Comparison of ENCODE assay signal across 1 cellular context in genomic region chr19:45368737-45369340, GRCh38.
TF ChIP-seq lines count a peak whose summit lies in the region.

No MANE protein-coding gene starts in this region.

TF ChIP-seq in endothelial cell of umbilical vein, 7 proteins besides CTCF, POLR2A, EP300 and RAD21:
- TF ChIP-seq MAX (IDR thresholded peaks at IDR 0.05; ENCODE audit: insufficient read depth, insufficient read length) (no peak), FOS (IDR thresholded peaks at IDR 0.05; ENCODE audit: borderline replicate concordance, insufficient read depth, low read length) (no peak), EZH2 (IDR thresholded peaks at IDR 0.05; ENCODE audit: borderline replicate concordance, low read depth, low read length, severe bottlenecking) (no peak), JUN (IDR thresholded peaks at IDR 0.05; ENCODE audit: borderline replicate concordance, insufficient read depth, insufficient read length, low read depth) (no peak), MYC (IDR thresholded peaks at IDR 0.05; ENCODE audit: low read depth, low read length) (no peak), GATA2 (IDR thresholded peaks at IDR 0.05; ENCODE audit: insufficient read depth, insufficient read length, low read depth, low read length) (no peak), POLR2AphosphoS5 (IDR thresholded peaks at IDR 0.05; ENCODE audit: insufficient read depth, low read depth, low read length) (no peak)
TF ChIP-seq in endothelial cell of umbilical vein: peak in this region for 0.
